1 cellular context compared by ENCODE assay signal in the genomic region with DNA sequence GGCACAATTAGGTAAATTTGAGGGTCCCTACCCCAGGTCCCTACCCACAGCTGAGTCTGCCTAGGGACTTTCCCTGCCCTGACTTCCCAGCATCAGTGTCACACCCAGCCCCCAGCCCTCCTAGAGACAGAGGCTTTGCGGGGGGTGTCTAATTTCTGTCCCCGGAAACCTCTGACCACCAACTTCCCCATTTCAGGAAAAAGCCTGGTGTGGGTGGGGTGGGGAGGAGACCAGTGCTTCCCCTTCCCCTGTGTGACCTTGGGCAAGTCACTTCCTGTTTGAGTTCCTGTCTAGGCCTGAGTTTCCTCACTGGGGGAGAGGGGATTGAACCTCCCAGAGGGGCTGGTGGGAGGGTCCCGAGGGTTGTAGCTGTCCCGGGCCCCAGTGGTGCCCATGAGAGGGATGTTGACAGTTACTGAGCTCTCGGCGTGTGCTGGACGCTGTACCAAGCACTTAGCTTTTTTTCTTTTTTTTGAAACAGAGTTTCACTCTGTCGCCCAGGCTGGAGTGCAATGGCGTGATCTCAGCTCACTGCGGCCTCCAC.
TF ChIP-seq lines count a peak whose summit lies in the region.

No MANE protein-coding gene starts in this region.

TF ChIP-seq in K562, 482 proteins besides CTCF, POLR2A, EP300 and RAD21 (continued from another document and continues in another):
- TF ChIP-seq ZNF407 (IDR thresholded peaks at IDR 0.05; ENCODE audit: low read depth) (no peak), LCOR (CRISPR knock-in tag; IDR thresholded peaks at IDR 0.05) (peak; percentile 80; the same call in 1 of the 2 replicates), RBM39 (optimal IDR thresholded peaks at IDR 0.05; ENCODE audit: low read depth, low read length) (peak; percentile 13), RBM25 (IDR thresholded peaks at IDR 0.05; ENCODE audit: low read depth, low read length, severe bottlenecking) (no peak), TEAD4 (IDR thresholded peaks at IDR 0.05; ENCODE audit: low read length) (peak; percentile 23; the same call in 1 of the 2 replicates), TEAD4 (CRISPR knock-in tag; IDR thresholded peaks at IDR 0.05; ENCODE audit: borderline replicate concordance) (no peak), MYC (IDR thresholded peaks at IDR 0.05; ENCODE audit: low read depth, low read length) (0 out of 2 replicates have a peak, but pooled peaks have one; percentile 48), MYC (CRISPR knock-in tag; IDR thresholded peaks at IDR 0.05; ENCODE audit: borderline replicate concordance, low read depth) (no peak), SIN3B (IDR thresholded peaks at IDR 0.05; ENCODE audit: low read depth) (no peak), CTBP1 (IDR thresholded peaks at IDR 0.05; ENCODE audit: borderline replicate concordance) (peak; percentile 48; the same call in 1 of the 2 replicates), ZNF57 (CRISPR knock-in tag; IDR thresholded peaks at IDR 0.05) (no peak), ZNF347 (CRISPR knock-in tag; IDR thresholded peaks at IDR 0.05; ENCODE audit: low read depth) (no peak), ZNF41 (CRISPR knock-in tag; conservative IDR thresholded peaks at IDR 0.05) (no peak), MXI1 (IDR thresholded peaks at IDR 0.05; ENCODE audit: low read depth, low read length) (no peak), ATF3 (IDR thresholded peaks at IDR 0.05) (no peak), ATF3 (CRISPR knock-in tag; conservative IDR thresholded peaks at IDR 0.05) (no peak), MXD1 (CRISPR knock-in tag; IDR thresholded peaks at IDR 0.05; ENCODE audit: borderline replicate concordance, poor library complexity, severe bottlenecking) (no peak), ZNF174 (CRISPR knock-in tag; IDR thresholded peaks at IDR 0.05) (no peak), POU5F1 (IDR thresholded peaks at IDR 0.05; ENCODE audit: borderline replicate concordance, low read depth, low read length, partially characterized antibody) (no peak), ZNF551 (CRISPR knock-in tag; IDR thresholded peaks at IDR 0.05) (no peak), ZNF165 (CRISPR knock-in tag; IDR thresholded peaks at IDR 0.05; ENCODE audit: borderline replicate concordance) (no peak), IFI16 (CRISPR knock-in tag; IDR thresholded peaks at IDR 0.05) (no peak), FIP1L1 (IDR thresholded peaks at IDR 0.05; ENCODE audit: low read depth, low read length, poor library complexity, severe bottlenecking) (no peak), ZNF699 (CRISPR knock-in tag; IDR thresholded peaks at IDR 0.05; ENCODE audit: insufficient replicate concordance) (no peak), KDM4B (IDR thresholded peaks at IDR 0.05; ENCODE audit: borderline replicate concordance in 2 of 2, low read depth in 1 of 2) (0 out of 4 replicates have a peak, but pooled peaks of 1 of the 2 experiments have one; percentile 63), KDM2B (CRISPR knock-in tag; IDR thresholded peaks at IDR 0.05) (no peak), ZZZ3 (IDR thresholded peaks at IDR 0.05) (no peak), CBX5 (IDR thresholded peaks at IDR 0.05; ENCODE audit: borderline replicate concordance, low read depth) (peak; percentile 39; the same call in 1 of the 2 replicates), DEAF1 (CRISPR knock-in tag; IDR thresholded peaks at IDR 0.05) (no peak), TEAD2 (tag; IDR thresholded peaks at IDR 0.05) (no peak), ATF1 (CRISPR knock-in tag; IDR thresholded peaks at IDR 0.05) (no peak), ATF1 (tag; IDR thresholded peaks at IDR 0.05) (no peak), NFRKB (IDR thresholded peaks at IDR 0.05; ENCODE audit: low read depth) (no peak), BRD9 (IDR thresholded peaks at IDR 0.05; ENCODE audit: low read depth, partially characterized antibody) (no peak), RBM15 (IDR thresholded peaks at IDR 0.05; ENCODE audit: insufficient read depth, low read length) (no peak), ARID1B (IDR thresholded peaks at IDR 0.05) (peak; percentile 35; the same call in 1 of the 2 replicates), RUNX1 (IDR thresholded peaks at IDR 0.05; ENCODE audit: low read depth) (no peak), RFX7 (CRISPR knock-in tag; IDR thresholded peaks at IDR 0.05) (no peak), GABPB1 (CRISPR knock-in tag; IDR thresholded peaks at IDR 0.05) (peak; percentile 73), HCFC1 (IDR thresholded peaks at IDR 0.05; ENCODE audit: low read depth, low read length) (peak; percentile 27; the same call in 1 of the 2 replicates)
- TF ChIP-seq, protein P1, sequence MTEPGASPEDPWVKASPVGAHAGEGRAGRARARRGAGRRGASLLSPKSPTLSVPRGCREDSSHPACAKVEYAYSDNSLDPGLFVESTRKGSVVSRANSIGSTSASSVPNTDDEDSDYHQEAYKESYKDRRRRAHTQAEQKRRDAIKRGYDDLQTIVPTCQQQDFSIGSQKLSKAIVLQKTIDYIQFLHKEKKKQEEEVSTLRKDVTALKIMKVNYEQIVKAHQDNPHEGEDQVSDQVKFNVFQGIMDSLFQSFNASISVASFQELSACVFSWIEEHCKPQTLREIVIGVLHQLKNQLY (CRISPR knock-in tag; conservative IDR thresholded peaks at IDR 0.05): no peak
- TF ChIP-seq, protein P2, sequence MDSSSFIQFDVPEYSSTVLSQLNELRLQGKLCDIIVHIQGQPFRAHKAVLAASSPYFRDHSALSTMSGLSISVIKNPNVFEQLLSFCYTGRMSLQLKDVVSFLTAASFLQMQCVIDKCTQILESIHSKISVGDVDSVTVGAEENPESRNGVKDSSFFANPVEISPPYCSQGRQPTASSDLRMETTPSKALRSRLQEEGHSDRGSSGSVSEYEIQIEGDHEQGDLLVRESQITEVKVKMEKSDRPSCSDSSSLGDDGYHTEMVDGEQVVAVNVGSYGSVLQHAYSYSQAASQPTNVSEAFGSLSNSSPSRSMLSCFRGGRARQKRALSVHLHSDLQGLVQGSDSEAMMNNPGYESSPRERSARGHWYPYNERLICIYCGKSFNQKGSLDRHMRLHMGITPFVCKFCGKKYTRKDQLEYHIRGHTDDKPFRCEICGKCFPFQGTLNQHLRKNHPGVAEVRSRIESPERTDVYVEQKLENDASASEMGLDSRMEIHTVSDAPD (CRISPR knock-in tag; IDR thresholded peaks at IDR 0.05): no peak
- TF ChIP-seq, protein P3, sequence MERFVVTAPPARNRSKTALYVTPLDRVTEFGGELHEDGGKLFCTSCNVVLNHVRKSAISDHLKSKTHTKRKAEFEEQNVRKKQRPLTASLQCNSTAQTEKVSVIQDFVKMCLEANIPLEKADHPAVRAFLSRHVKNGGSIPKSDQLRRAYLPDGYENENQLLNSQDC (CRISPR knock-in tag; IDR thresholded peaks at IDR 0.05): no peak
- TF ChIP-seq, protein P4, sequence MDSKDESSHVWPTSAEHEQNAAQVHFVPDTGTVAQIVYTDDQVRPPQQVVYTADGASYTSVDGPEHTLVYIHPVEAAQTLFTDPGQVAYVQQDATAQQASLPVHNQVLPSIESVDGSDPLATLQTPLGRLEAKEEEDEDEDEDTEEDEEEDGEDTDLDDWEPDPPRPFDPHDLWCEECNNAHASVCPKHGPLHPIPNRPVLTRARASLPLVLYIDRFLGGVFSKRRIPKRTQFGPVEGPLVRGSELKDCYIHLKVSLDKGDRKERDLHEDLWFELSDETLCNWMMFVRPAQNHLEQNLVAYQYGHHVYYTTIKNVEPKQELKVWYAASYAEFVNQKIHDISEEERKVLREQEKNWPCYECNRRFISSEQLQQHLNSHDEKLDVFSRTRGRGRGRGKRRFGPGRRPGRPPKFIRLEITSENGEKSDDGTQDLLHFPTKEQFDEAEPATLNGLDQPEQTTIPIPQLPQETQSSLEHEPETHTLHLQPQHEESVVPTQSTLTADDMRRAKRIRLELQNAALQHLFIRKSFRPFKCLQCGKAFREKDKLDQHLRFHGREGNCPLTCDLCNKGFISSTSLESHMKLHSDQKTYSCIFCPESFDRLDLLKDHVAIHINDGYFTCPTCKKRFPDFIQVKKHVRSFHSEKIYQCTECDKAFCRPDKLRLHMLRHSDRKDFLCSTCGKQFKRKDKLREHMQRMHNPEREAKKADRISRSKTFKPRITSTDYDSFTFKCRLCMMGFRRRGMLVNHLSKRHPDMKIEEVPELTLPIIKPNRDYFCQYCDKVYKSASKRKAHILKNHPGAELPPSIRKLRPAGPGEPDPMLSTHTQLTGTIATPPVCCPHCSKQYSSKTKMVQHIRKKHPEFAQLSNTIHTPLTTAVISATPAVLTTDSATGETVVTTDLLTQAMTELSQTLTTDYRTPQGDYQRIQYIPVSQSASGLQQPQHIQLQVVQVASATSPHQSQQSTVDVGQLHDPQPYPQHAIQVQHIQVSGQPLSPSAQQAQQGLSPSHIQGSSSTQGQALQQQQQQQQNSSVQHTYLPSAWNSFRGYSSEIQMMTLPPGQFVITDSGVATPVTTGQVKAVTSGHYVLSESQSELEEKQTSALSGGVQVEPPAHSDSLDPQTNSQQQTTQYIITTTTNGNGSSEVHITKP (IDR thresholded peaks at IDR 0.05; ENCODE audit: partially characterized antibody): no peak
